Comparison of ENCODE assay signal across 9 cellular contexts in genomic region chr14:60195179-60195810, GRCh38. TPM values are rescaled to one million over a fixed set of nuclear protein-coding genes. Genes with fewer than 3 reads are reported as not detected.
DNase-seq lines count a peak whose midpoint lies in the region; ATAC-seq and TF ChIP-seq lines count a peak whose summit lies in the region.
"Had no signal": no experiment of that assay in that cellular context is flagged by ENCODE, and none has a peak within 500 bp of the region (broad histone marks: within the 10 kb centered on the region; RNA-seq: fewer than 3 reads in every experiment).

No MANE protein-coding gene starts in this region.

- intact Hi-C loops in right lobe of liver (cut with DNase I), result no loop called here

- ATAC-seq in GM21825 (IDR thresholded peaks at IDR 0.05; ENCODE audit: unreplicated experiment) (peak; percentile 58), right lobe of liver (peak; percentile 22 to 35 (median 26))

- TF ChIP-seq POLR2A in NB4 (IDR thresholded peaks at IDR 0.05; ENCODE audit: extremely low read depth, insufficient read length) (no peak), right lobe of liver (IDR thresholded peaks at IDR 0.05) (no peak)

- DNase-seq in DMS 273 (lab: John Stamatoyannopoulos, UW; ENCODE audit: unreplicated experiment) (peak; percentile 14), DMS 273 treated with DMSO at 0.1 percent for 48 hours (lab: John Stamatoyannopoulos, UW) (no peak), NB4 (ENCODE audit: low read depth) (peak; percentile 16), right lobe of liver (no peak), GM19238 (ENCODE audit: insufficient read length, low spot score) (no peak), coronary artery (ENCODE audit: low spot score) (no peak)
- no peak for DNase-seq in activated naive CD4-positive, alpha-beta T cell treated with anti-CD3 and anti-CD28 coated beads, Interleukin-2, amount 50 U/mL, for 16 hours

- no peaks in the 10 kb centered on the region for H3K4me1 ChIP-seq in right lobe of liver

- H3K27ac ChIP-seq in right lobe of liver (no peak overlapping the region), coronary artery (no peak overlapping the region)
- H3K27ac ChIP-seq: 22Rv1 had no signal

- H3K4me3 ChIP-seq in NB4 (ENCODE audit: low read depth, low read length) (no peak overlapping the region), right lobe of liver (no peak overlapping the region), coronary artery (no peak overlapping the region)

- H3K27me3 ChIP-seq in right lobe of liver, result no peaks in the 10 kb centered on the region

- H3K9me3 ChIP-seq in right lobe of liver, result no peaks in the 10 kb centered on the region

- TF ChIP-seq CTCF in NB4 (IDR thresholded peaks at IDR 0.05; ENCODE audit: low read depth, low read length), result no peak
- peak in 1 of 4 donors; percentile 14 for TF ChIP-seq CTCF in right lobe of liver (IDR thresholded peaks at IDR 0.05)
- TF ChIP-seq CTCF in coronary artery (IDR thresholded peaks at IDR 0.05), result no peak

- no peaks in the 10 kb centered on the region for H3K36me3 ChIP-seq in right lobe of liver

- WGBS in right lobe of liver (ENCODE audit: insufficient coverage, low coverage, low lambda C conversion rate, missing lambda C conversion rate), result 81% methylated on average over 5 of the region's 5 CpGs

RNA-seq across cellular contexts. Expression of gene DHRS7, which starts 30.1 kb away (rescaled TPM):
- total RNA-seq in right lobe of liver, result 100 to 1,000 TPM in 4 of 6 experiments, 10 to 100 TPM in 2; 65.0 to 153 (median 116) TPM

RNA-seq across cellular contexts. Expression of gene PPM1A, which starts 53.7 kb away (rescaled TPM):
- 10 to 100 TPM; 32.6 to 54.7 (median 39.4) TPM for total RNA-seq in right lobe of liver

Comparison
In these comparisons a context has a peak if more than half of its experiments do, and no peak if none do; other contexts are left out.
1. DNase-seq: peak in DMS 273 (single experiment) and NB4 (single experiment); none in DMS 273 treated with DMSO at 0.1 percent for 48 hours (single experiment), right lobe of liver (0 of 3), GM19238 (single experiment), activated naive CD4-positive, alpha-beta T cell treated with anti-CD3 and anti-CD28 coated beads, Interleukin-2, amount 50 U/mL, for 16 hours (single experiment) and coronary artery (single experiment).